In genomic region chr1:6545276-6545934, GRCh38 we compare ENCODE assay signal across 2 cellular contexts.
TF ChIP-seq lines count a peak whose summit lies in the region.

No MANE protein-coding gene starts in this region.

TF ChIP-seq in liver, 16 proteins besides CTCF, POLR2A, EP300 and RAD21:
- no peak for TF ChIP-seq HNF4A (conservative IDR thresholded peaks at IDR 0.05)
- no peak for TF ChIP-seq NR2F2 (IDR thresholded peaks at IDR 0.05)
- no peak for TF ChIP-seq MAX (IDR thresholded peaks at IDR 0.05)
- no peak for TF ChIP-seq RXRA (IDR thresholded peaks at IDR 0.05)
- TF ChIP-seq JUND (IDR thresholded peaks at IDR 0.05): no peak
- TF ChIP-seq HNF4G (IDR thresholded peaks at IDR 0.05): no peak
- no peak for TF ChIP-seq TAF1 (conservative IDR thresholded peaks at IDR 0.05)
- no peak for TF ChIP-seq FOXA1 (IDR thresholded peaks at IDR 0.05)
- TF ChIP-seq ATF3 (IDR thresholded peaks at IDR 0.05): no peak
- no peak for TF ChIP-seq GABPA (IDR thresholded peaks at IDR 0.05 in 1 of 2, conservative IDR thresholded peaks at IDR 0.05 in 1 of 2)
- TF ChIP-seq FOXA2 (IDR thresholded peaks at IDR 0.05): no peak
- no peak for TF ChIP-seq YY1 (IDR thresholded peaks at IDR 0.05)
- no peak for TF ChIP-seq SP1 (IDR thresholded peaks at IDR 0.05)

TF ChIP-seq in HepG2, 621 proteins besides CTCF, POLR2A, EP300 and RAD21:
- TF ChIP-seq GATA4 (IDR thresholded peaks at IDR 0.05; ENCODE audit: borderline replicate concordance, low read depth) (no peak), GFI1 (CRISPR knock-in tag; IDR thresholded peaks at IDR 0.05; ENCODE audit: borderline replicate concordance) (no peak), STAT6 (CRISPR knock-in tag; IDR thresholded peaks at IDR 0.05; ENCODE audit: borderline replicate concordance) (no peak), ZNF503 (CRISPR knock-in tag; IDR thresholded peaks at IDR 0.05) (no peak), MXD4 (CRISPR knock-in tag; IDR thresholded peaks at IDR 0.05) (no peak), HIC2 (CRISPR knock-in tag; IDR thresholded peaks at IDR 0.05; ENCODE audit: low read depth) (no peak), TBX2 (CRISPR knock-in tag; IDR thresholded peaks at IDR 0.05; ENCODE audit: borderline replicate concordance) (no peak), TFDP2 (CRISPR knock-in tag; IDR thresholded peaks at IDR 0.05) (no peak), ZBTB20 (CRISPR knock-in tag; IDR thresholded peaks at IDR 0.05; ENCODE audit: borderline replicate concordance, low read depth) (no peak), TMF1 (CRISPR knock-in tag; IDR thresholded peaks at IDR 0.05; ENCODE audit: low read depth) (no peak), ZMYM4 (CRISPR knock-in tag; IDR thresholded peaks at IDR 0.05) (no peak), MNT (IDR thresholded peaks at IDR 0.05) (no peak), DNMT3B (CRISPR knock-in tag; conservative IDR thresholded peaks at IDR 0.05) (no peak), MIER2 (CRISPR knock-in tag; IDR thresholded peaks at IDR 0.05) (no peak), NPAS2 (CRISPR knock-in tag; IDR thresholded peaks at IDR 0.05; ENCODE audit: borderline replicate concordance) (no peak), ZNF281 (CRISPR knock-in tag; IDR thresholded peaks at IDR 0.05; ENCODE audit: borderline replicate concordance) (no peak), SMARCE1 (IDR thresholded peaks at IDR 0.05; ENCODE audit: borderline replicate concordance) (no peak), RFX3 (CRISPR knock-in tag; IDR thresholded peaks at IDR 0.05) (no peak), NCOA5 (CRISPR knock-in tag; IDR thresholded peaks at IDR 0.05) (no peak), ZNF318 (CRISPR knock-in tag; IDR thresholded peaks at IDR 0.05) (no peak)
